ENCODE assay signal across 8 cellular contexts in the genomic region with DNA sequence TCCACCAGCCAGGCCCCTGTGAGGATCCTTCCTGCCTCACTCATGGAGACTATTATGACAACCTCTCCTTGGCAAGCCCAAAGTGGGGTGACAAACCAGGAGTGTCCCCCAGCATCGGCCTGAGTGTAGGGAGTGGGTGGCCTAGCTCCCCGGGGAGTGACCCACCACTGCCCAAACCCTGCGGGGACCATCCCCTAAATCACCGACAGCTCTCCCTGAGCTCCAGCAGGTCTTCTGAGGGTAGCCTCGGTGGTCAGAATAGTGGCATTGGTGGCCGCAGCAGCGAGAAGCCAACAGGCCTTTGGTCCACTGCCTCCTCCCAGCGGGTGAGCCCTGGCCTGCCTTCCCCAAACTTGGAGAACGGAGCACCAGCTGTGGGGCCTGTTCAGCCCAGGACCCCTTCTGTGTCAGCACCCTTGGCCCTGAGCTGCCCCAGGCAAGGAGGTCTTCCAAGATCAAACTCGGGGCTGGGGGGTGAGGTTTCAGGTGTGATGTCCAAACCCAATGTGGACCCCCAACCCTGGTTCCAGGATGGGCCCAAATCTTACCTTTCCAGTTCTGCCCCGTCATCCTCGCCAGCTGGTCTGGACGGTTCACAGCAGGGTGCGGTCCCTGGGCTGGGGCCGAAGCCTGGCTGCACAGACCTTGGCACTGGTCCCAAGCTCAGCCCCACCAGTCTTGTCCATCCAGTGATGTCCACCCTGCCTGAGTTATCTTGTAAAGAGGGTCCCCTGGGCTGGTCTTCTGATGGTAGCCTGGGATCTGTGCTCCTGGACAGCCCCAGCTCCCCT. TPM values are rescaled to one million over a fixed set of nuclear protein-coding genes. Genes with fewer than 3 reads are reported as not detected.
A peak's percentile ranks its signal among the peaks of the same experiment; 100 is the strongest.
DNase-seq lines count a peak whose midpoint lies in the region; ATAC-seq and TF ChIP-seq lines count a peak whose summit lies in the region.

No MANE protein-coding gene starts in this region.

- H3K36me3 ChIP-seq in hepatocyte (replicated peaks; ENCODE audit: insufficient read depth, low read depth) = no peaks in the 10 kb centered on the region
- H3K36me3 ChIP-seq in thoracic aorta = no peaks in the 10 kb centered on the region

- peaks cover 62% of the 10 kb centered on the region for H3K4me1 Mint-ChIP-seq in activated naive CD4-positive, alpha-beta T cell treated with anti-CD3 and anti-CD28 coated beads for 36 hours (ENCODE audit: low read depth)
- H3K4me1 Mint-ChIP-seq in activated B cell treated with CpG ODN at 0.5 μM for 24 hours = peaks cover 74% of the 10 kb centered on the region

- H3K27ac Mint-ChIP-seq in activated naive CD4-positive, alpha-beta T cell treated with anti-CD3 and anti-CD28 coated beads for 36 hours = no peak overlapping the region
- peak overlapping the region; percentile 92 for H3K27ac Mint-ChIP-seq in activated B cell treated with CpG ODN at 0.5 μM for 24 hours

- no peak overlapping the region for H2AFZ ChIP-seq in hepatocyte

- H3K4me1 ChIP-seq in hepatocyte (ENCODE audit: insufficient read depth) (peaks cover 35% of the 10 kb centered on the region), thoracic aorta (ENCODE audit: control insufficient read depth in 1 of 2, low read depth in 2 of 2) (peaks cover 47 to 72% of the 10 kb centered on the region in 2 donors)

- H3K27me3 Mint-ChIP-seq in activated naive CD4-positive, alpha-beta T cell treated with anti-CD3 and anti-CD28 coated beads for 36 hours (ENCODE audit: low read depth) = no peaks in the 10 kb centered on the region
- no peaks in the 10 kb centered on the region for H3K27me3 Mint-ChIP-seq in activated B cell treated with CpG ODN at 0.5 μM for 24 hours

- H3K4me3 ChIP-seq in hepatocyte (no peak overlapping the region), thoracic aorta (peak overlapping the region; percentile 89)

- H3K36me3 Mint-ChIP-seq in activated naive CD4-positive, alpha-beta T cell treated with anti-CD3 and anti-CD28 coated beads for 36 hours (ENCODE audit: low read depth) = peaks cover 15% of the 10 kb centered on the region
- H3K36me3 Mint-ChIP-seq in activated B cell treated with CpG ODN at 0.5 μM for 24 hours (ENCODE audit: low read depth) = peaks cover 20% of the 10 kb centered on the region

- no peaks in the 10 kb centered on the region for H3K9me3 ChIP-seq in hepatocyte (ENCODE audit: low read depth)
- no peaks in the 10 kb centered on the region for H3K9me3 ChIP-seq in thoracic aorta

- ATAC-seq in activated B cell treated with CpG ODN at 0.5 μM for 24 hours (ENCODE audit: low read depth) = no peak
- no peak for ATAC-seq in thoracic aorta (ENCODE audit: insufficient number of reproducible peaks, low FRiP score, low read depth)
- ATAC-seq in GM21529 (IDR thresholded peaks at IDR 0.05; ENCODE audit: unreplicated experiment) = no peak

- DNase-seq in activated naive CD4-positive, alpha-beta T cell treated with anti-CD3 and anti-CD28 coated beads for 36 hours = no peak
- no peak for DNase-seq in activated naive CD4-positive, alpha-beta T cell (lab: John Stamatoyannopoulos, UW)
- no peak for DNase-seq in activated B cell treated with CpG ODN at 0.5 μM for 24 hours
- no peak for DNase-seq in hepatocyte (ENCODE audit: low spot score)
- DNase-seq in thoracic aorta (ENCODE audit: low spot score) = no peak
- DNase-seq in HK-2 (ENCODE audit: unreplicated experiment) = no peak
- DNase-seq in activated CD8-positive, alpha-beta memory T cell treated with anti-CD3 and anti-CD28 coated beads, Interleukin-2, amount 50 U/mL, for 48 hours = no peak

- H3K27me3 ChIP-seq in hepatocyte = no peaks in the 10 kb centered on the region
- H3K27me3 ChIP-seq in thoracic aorta (replicated peaks; ENCODE audit: insufficient read depth) = no peaks in the 10 kb centered on the region

- H3K79me2 ChIP-seq in hepatocyte = peaks cover 64% of the 10 kb centered on the region

- intact Hi-C loops in activated naive CD4-positive, alpha-beta T cell treated with anti-CD3 and anti-CD28 coated beads for 36 hours (cut with micrococcal nuclease) = loop anchor here (2.0 to 10.0 kb wide), 3 partner anchors 67 to 319 kb away; no protein-coding TSS in a partner anchor
- intact Hi-C loops in activated B cell treated with CpG ODN at 0.5 μM for 24 hours (cut with micrococcal nuclease) = loop anchor here (1.0 to 10.0 kb wide), 8 partner anchors 17 to 583 kb away; a partner anchor contains a TSS

- POLR2A ChIA-PET in activated B cell treated with CpG ODN at 0.5 μM for 24 hours (lab: Charles Lee) = interaction anchor here (0.5 to 3.5 kb wide), 9 partner anchors 10 to 970 kb away, joined by 3 to 26 read pairs (median 5); a partner anchor contains a TSS

- no peaks in the 10 kb centered on the region for H3K9me2 ChIP-seq in hepatocyte (replicated peaks; ENCODE audit: insufficient read depth)

- H3K27ac ChIP-seq in hepatocyte = no peak overlapping the region
- peak overlapping the region; percentile 94 to 97 for H3K27ac ChIP-seq in thoracic aorta

- peak overlapping the region; percentile 93 for H3K4me2 ChIP-seq in hepatocyte

- TF ChIP-seq CTCF in activated B cell treated with CpG ODN at 0.5 μM for 24 hours (IDR thresholded peaks at IDR 0.05) (no peak), hepatocyte (IDR thresholded peaks at IDR 0.05; ENCODE audit: poor library complexity) (no peak), thoracic aorta (IDR thresholded peaks at IDR 0.05) (no peak)

- no peaks in the 10 kb centered on the region for H3K9me3 Mint-ChIP-seq in activated naive CD4-positive, alpha-beta T cell treated with anti-CD3 and anti-CD28 coated beads for 36 hours
- H3K9me3 Mint-ChIP-seq in activated B cell treated with CpG ODN at 0.5 μM for 24 hours = no peaks in the 10 kb centered on the region

- CTCF ChIA-PET in activated naive CD4-positive, alpha-beta T cell treated with anti-CD3 and anti-CD28 coated beads for 36 hours (lab: Charles Lee) = interaction anchor here (1.1 to 6.8 kb wide), 3 partner anchors 61 to 558 kb away, joined by 3 to 36 read pairs (median 29); no protein-coding TSS in a partner anchor
- CTCF ChIA-PET in activated B cell treated with CpG ODN at 0.5 μM for 24 hours (lab: Charles Lee) = interaction anchor here (1.0 to 4.6 kb wide), 6 partner anchors 10 to 66 kb away, joined by 3 to 28 read pairs (median 7); no protein-coding TSS in a partner anchor

- 96% methylated on average over 15 of the region's 15 CpGs for WGBS in hepatocyte (ENCODE audit: low lambda C conversion rate, missing lambda C conversion rate)

- H4K20me1 ChIP-seq in hepatocyte (ENCODE audit: insufficient read depth, poor library complexity, severe bottlenecking) = no peaks in the 10 kb centered on the region

- H3K4me3 Mint-ChIP-seq in activated naive CD4-positive, alpha-beta T cell treated with anti-CD3 and anti-CD28 coated beads for 36 hours = peak overlapping the region; percentile 80
- H3K4me3 Mint-ChIP-seq in activated B cell treated with CpG ODN at 0.5 μM for 24 hours = peak overlapping the region; percentile 83

RNA-seq across cellular contexts. Expression of a gene that starts 1.0 kb away (rescaled TPM):
- total RNA-seq in activated naive CD4-positive, alpha-beta T cell treated with anti-CD3 and anti-CD28 coated beads for 36 hours = 10 to 100 TPM; 14.8 to 16.3 TPM
- total RNA-seq in activated B cell treated with CpG ODN at 0.5 μM for 24 hours (62.8 and 82.0 TPM in 2 replicates), hepatocyte (12.1 and 12.5 TPM in 2 replicates), thoracic aorta (10 to 100 TPM; 32.5 to 42.6 TPM)
- 6.7 and 7.3 TPM in 2 replicates for polyA plus RNA-seq in hepatocyte
